ENCODE assay signal across 8 cellular contexts in the genomic region with DNA sequence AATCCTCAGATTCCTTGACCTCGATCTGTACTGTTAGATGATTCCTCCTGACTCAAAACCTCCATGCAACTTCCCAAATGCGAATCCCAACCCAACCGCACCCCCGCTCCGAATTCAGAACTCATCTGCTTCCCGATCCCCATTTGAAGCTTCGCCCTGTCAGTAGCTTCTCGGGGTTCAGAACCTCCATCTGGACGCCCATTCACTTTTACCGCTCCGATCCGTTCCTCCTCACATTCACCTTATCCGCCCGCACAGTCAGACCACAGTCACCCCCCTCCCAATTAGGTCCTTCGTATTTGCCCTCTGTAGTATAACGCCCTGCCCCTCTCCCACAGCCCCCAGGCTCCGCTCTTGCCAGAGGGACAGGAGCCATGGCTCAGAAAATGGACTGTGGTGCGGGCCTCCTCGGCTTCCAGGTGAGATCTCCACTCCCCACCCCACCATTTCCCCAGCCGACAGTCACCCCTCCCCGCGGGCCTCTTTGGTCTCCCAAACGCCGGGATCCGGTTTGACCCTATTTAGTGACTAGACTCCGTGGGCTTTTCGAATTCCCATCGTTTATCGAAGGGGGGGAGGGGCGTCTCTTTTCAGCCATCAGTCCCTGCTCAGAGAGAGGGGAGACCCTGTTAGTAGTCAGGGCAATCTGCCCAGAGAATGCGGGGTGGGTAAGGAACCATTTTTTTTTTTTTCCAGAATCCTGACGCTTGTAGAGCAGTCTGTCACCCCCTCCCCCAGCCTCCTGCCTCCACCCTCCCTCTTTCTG. TPM values are rescaled to one million over a fixed set of nuclear protein-coding genes. Genes with fewer than 3 reads are reported as not detected.
DNase-seq lines count a peak whose midpoint lies in the region; ATAC-seq and TF ChIP-seq lines count a peak whose summit lies in the region.

No MANE protein-coding gene starts in this region.

- H3K27me3 ChIP-seq in A673 (replicated peaks; ENCODE audit: insufficient read depth, low read depth, low read length, poor library complexity), result no peaks in the 10 kb centered on the region
- no peaks in the 10 kb centered on the region for H3K27me3 ChIP-seq in H7 (ENCODE audit: control insufficient read depth, insufficient read depth, low read length)
- H3K27me3 ChIP-seq in effector memory CD4-positive, alpha-beta T cell (replicated peaks; ENCODE audit: control insufficient read depth, insufficient read depth, low read length, poor library complexity, severe bottlenecking), result no peaks in the 10 kb centered on the region
- H3K27me3 ChIP-seq in upper lobe of right lung, result no peaks in the 10 kb centered on the region

- no peak for TF ChIP-seq CTCF in A673 (conservative IDR thresholded peaks at IDR 0.05; ENCODE audit: low read depth, low read length)
- TF ChIP-seq CTCF in mesothelial cell of epicardium (IDR thresholded peaks at IDR 0.05; ENCODE audit: unreplicated experiment), result no peak
- TF ChIP-seq CTCF in upper lobe of right lung (IDR thresholded peaks at IDR 0.05), result no peak

- ATAC-seq in SK-N-SH treated with all-trans-retinoic acid at 6 μM for 48 hours (peak; percentile 1; the same call in 2 of the 3 replicates), upper lobe of right lung (peak; percentile 4), HG03354 (IDR thresholded peaks at IDR 0.05; ENCODE audit: poor library complexity, severe bottlenecking, unreplicated experiment) (no peak)

- peaks cover 38% of the 10 kb centered on the region for H3K4me1 Mint-ChIP-seq in mesothelial cell of epicardium

- H3K9me3 Mint-ChIP-seq in mesothelial cell of epicardium, result peaks cover 34% of the 10 kb centered on the region

- H3K4me3 Mint-ChIP-seq in mesothelial cell of epicardium, result peak overlapping the region; percentile 93

- peak; percentile 59 for DNase-seq in A673 (ENCODE audit: low spot score)
- DNase-seq in H7, result peak; percentile 49
- DNase-seq in effector memory CD4-positive, alpha-beta T cell, result no peak
- DNase-seq in mesothelial cell of epicardium (ENCODE audit: low spot score in 2 of 2, unreplicated experiment in 2 of 2), result no peak
- peak; percentile 56 for DNase-seq in upper lobe of right lung
- DNase-seq in NCI-H187 (lab: John Stamatoyannopoulos, UW), result no peak

- CTCF ChIA-PET in A673 (lab: Charles Lee), result no interaction called here

- H3K4me3 ChIP-seq in A673 (ENCODE audit: low read depth, low read length, poor library complexity, severe bottlenecking) (peak overlapping the region; percentile 79), H7 (ENCODE audit: insufficient read depth, low read depth, low read length) (peak overlapping the region; percentile 68), upper lobe of right lung (peak overlapping the region; percentile 60)
- H3K4me3 ChIP-seq in effector memory CD4-positive, alpha-beta T cell (ENCODE audit: insufficient read depth, low read depth, low read length, poor library complexity, severe bottlenecking), result peak overlapping the region; percentile 68

- H3K27me3 Mint-ChIP-seq in mesothelial cell of epicardium (ENCODE audit: low read depth), result no peaks in the 10 kb centered on the region

- intact Hi-C loops in A673 (cut with micrococcal nuclease; ENCODE audit: unreplicated experiment), result no loop called here
- intact Hi-C loops in upper lobe of right lung (cut with DNase I), result no loop called here

- H3K36me3 Mint-ChIP-seq in mesothelial cell of epicardium, result peaks cover 23% of the 10 kb centered on the region

- H3K9me3 ChIP-seq in A673 (ENCODE audit: low read depth, low read length, poor library complexity, severe bottlenecking) (no peaks in the 10 kb centered on the region), upper lobe of right lung (no peaks in the 10 kb centered on the region)
- no peaks in the 10 kb centered on the region for H3K9me3 ChIP-seq in effector memory CD4-positive, alpha-beta T cell (ENCODE audit: control insufficient read depth, low read length)

- TSS peak; percentile 38 for BruUV-seq in A673 (replicated peaks; lab: Mats Ljungman, UMichigan)

- peak overlapping the region; percentile 96 for H3K27ac Mint-ChIP-seq in mesothelial cell of epicardium

- H3K27ac ChIP-seq in A673 (ENCODE audit: low read depth, low read length, poor library complexity, severe bottlenecking), result peak overlapping the region; percentile 88
- H3K27ac ChIP-seq in effector memory CD4-positive, alpha-beta T cell (ENCODE audit: insufficient read depth, low read length, poor library complexity, severe bottlenecking), result no peak overlapping the region
- peak overlapping the region; percentile 76 for H3K27ac ChIP-seq in upper lobe of right lung

- POLR2A ChIA-PET in A673 (lab: Charles Lee; ENCODE audit: low non-redundant PET), result no interaction called here

- H3K4me1 ChIP-seq in A673 (ENCODE audit: insufficient read depth, low read length, poor library complexity, severe bottlenecking) (peaks cover 22% of the 10 kb centered on the region), upper lobe of right lung (no peaks in the 10 kb centered on the region)
- peaks cover 3% of the 10 kb centered on the region for H3K4me1 ChIP-seq in effector memory CD4-positive, alpha-beta T cell (ENCODE audit: control insufficient read depth, insufficient read depth, low read length, poor library complexity, severe bottlenecking)

- peaks cover 37% of the 10 kb centered on the region for H3K36me3 ChIP-seq in A673 (ENCODE audit: insufficient read depth, low read length, poor library complexity, severe bottlenecking)
- H3K36me3 ChIP-seq in H7 (replicated peaks; ENCODE audit: control insufficient read depth, insufficient read depth, low read length), result peaks cover 22% of the 10 kb centered on the region
- peaks cover 5% of the 10 kb centered on the region for H3K36me3 ChIP-seq in effector memory CD4-positive, alpha-beta T cell (ENCODE audit: control insufficient read depth, insufficient read depth, low read length)
- H3K36me3 ChIP-seq in upper lobe of right lung, result peaks cover 12% of the 10 kb centered on the region

TF ChIP-seq in SK-N-SH treated with all-trans-retinoic acid at 6 μM for 48 hours, 23 proteins besides CTCF, POLR2A, EP300 and RAD21:
- no peak for TF ChIP-seq RARB (CRISPR knock-in tag; IDR thresholded peaks at IDR 0.05)
- TF ChIP-seq GLIS3 (CRISPR knock-in tag; IDR thresholded peaks at IDR 0.05), result no peak
- TF ChIP-seq ZNF565 (CRISPR knock-in tag; conservative IDR thresholded peaks at IDR 0.05; ENCODE audit: low read depth), result no peak
- TF ChIP-seq, protein P1, sequence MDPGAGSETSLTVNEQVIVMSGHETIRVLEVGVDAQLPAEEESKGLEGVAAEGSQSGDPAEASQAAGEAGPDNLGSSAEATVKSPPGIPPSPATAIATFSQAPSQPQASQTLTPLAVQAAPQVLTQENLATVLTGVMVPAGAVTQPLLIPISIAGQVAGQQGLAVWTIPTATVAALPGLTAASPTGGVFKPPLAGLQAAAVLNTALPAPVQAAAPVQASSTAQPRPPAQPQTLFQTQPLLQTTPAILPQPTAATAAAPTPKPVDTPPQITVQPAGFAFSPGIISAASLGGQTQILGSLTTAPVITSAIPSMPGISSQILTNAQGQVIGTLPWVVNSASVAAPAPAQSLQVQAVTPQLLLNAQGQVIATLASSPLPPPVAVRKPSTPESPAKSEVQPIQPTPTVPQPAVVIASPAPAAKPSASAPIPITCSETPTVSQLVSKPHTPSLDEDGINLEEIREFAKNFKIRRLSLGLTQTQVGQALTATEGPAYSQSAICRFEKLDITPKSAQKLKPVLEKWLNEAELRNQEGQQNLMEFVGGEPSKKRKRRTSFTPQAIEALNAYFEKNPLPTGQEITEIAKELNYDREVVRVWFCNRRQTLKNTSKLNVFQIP (CRISPR knock-in tag; IDR thresholded peaks at IDR 0.05; ENCODE audit: borderline replicate concordance, low read depth), result no peak
- no peak for TF ChIP-seq CSDC2 (CRISPR knock-in tag; IDR thresholded peaks at IDR 0.05)
- TF ChIP-seq ZNF8 (CRISPR knock-in tag; IDR thresholded peaks at IDR 0.05), result no peak
- no peak for TF ChIP-seq ZNF70 (CRISPR knock-in tag; IDR thresholded peaks at IDR 0.05)
- TF ChIP-seq, protein P2, sequence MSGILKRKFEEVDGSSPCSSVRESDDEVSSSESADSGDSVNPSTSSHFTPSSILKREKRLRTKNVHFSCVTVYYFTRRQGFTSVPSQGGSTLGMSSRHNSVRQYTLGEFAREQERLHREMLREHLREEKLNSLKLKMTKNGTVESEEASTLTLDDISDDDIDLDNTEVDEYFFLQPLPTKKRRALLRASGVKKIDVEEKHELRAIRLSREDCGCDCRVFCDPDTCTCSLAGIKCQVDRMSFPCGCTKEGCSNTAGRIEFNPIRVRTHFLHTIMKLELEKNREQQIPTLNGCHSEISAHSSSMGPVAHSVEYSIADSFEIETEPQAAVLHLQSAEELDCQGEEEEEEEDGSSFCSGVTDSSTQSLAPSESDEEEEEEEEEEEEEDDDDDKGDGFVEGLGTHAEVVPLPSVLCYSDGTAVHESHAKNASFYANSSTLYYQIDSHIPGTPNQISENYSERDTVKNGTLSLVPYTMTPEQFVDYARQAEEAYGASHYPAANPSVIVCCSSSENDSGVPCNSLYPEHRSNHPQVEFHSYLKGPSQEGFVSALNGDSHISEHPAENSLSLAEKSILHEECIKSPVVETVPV (CRISPR knock-in tag; IDR thresholded peaks at IDR 0.05), result no peak
- no peak for TF ChIP-seq OSR1 (CRISPR knock-in tag; IDR thresholded peaks at IDR 0.05)

RNA-seq across cellular contexts. Expression of a gene that starts 0.7 kb away (rescaled TPM):
- total RNA-seq in A673 (2021), result 283 and 323 TPM in 2 replicates
- total RNA-seq in H7 (2014; rRNA removed; shearing (Covaris generic)), result 109 and 122 TPM in 2 replicates
- 354 to 374 TPM (median 363 TPM) in 3 replicates for total RNA-seq in mesothelial cell of epicardium
- total RNA-seq in upper lobe of right lung, result 66.3 TPM

Comparison
In these comparisons a context has a peak if more than half of its experiments do, and no peak if none do; other contexts are left out.
1. DNase-seq: peak in A673 (single experiment), H7 (single experiment) and upper lobe of right lung (single experiment); none in effector memory CD4-positive, alpha-beta T cell (0 of 3), mesothelial cell of epicardium (0 of 2) and NCI-H187 (0 of 2).
2. Peak in every context shown above with its lines, with median percentiles within 50 percentile points of each other: H3K4me3 ChIP-seq.